Comparison of ENCODE assay signal across 17 cellular contexts in the genomic region with DNA sequence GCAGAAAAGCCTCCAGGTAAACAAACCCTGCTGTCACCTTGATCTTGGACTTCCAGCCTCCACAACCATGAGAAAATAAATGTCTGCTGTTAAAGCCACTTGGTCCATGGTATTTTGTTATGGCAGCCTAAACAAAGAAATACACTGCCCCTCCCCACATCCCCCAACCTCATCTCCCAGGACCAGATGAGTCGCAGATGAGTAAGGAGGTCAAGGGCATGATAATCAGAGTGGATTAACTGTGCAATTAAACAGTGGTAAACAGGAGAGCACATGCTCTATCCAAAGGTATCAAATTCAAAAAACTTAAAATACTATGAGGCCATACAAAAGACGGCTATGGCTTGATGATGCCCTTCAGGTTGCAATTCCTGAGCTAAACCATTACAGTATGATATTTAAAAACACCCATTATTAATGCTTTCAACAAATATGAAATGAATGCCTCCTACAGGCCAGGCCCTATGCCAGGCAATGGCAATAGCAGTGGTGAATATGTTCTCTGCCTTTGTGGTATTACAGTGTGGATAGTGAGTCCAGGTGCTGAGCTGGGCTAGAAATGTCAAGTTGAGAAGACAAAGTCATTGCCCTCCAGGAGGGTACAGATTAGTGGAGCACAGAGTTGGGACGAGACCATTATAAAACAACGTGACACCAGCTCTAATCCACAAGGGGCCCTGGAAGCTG.
DNase-seq lines count a peak whose midpoint lies in the region; ATAC-seq and TF ChIP-seq lines count a peak whose summit lies in the region.
"Had no signal": no experiment of that assay in that cellular context is flagged by ENCODE, and none has a peak within 500 bp of the region (broad histone marks: within the 10 kb centered on the region; RNA-seq: fewer than 3 reads in every experiment).

No MANE protein-coding gene starts in this region.

- DNase-seq in HL-60 (ENCODE audit: low read depth in 1 of 2, low spot score in 1 of 2) (no peak), left ventricle myocardium inferior (no peak)
- DNase-seq in activated T-cell treated with anti-CD3 and anti-CD28 coated beads, Interleukin-2, amount 50 U/mL, for 4 hours, result no peak
- DNase-seq: activated CD4-positive, alpha-beta T cell treated with anti-CD3 and anti-CD28 coated beads for 1 hour; activated naive CD4-positive, alpha-beta T cell; C1 segment of cervical spinal cord; DMS79 treated with DMSO at 0.1 percent for 48 hours; dorsolateral prefrontal cortex; heart right ventricle; MV-4-11; Right ventricle myocardium superior; substantia nigra; T-helper 17 cell had no signal

- H3K4me3 Mint-ChIP-seq in stimulated activated memory B cell treated with anti-CD40 and anti-IgM and Interleukin-4, amounts not matched to agents 10 μg/mL and 1 μg/mL and 100 μg/mL, for 72 hours, result no peak overlapping the region
- H3K4me3 Mint-ChIP-seq in activated T-cell treated with anti-CD3 and anti-CD28 coated beads, Interleukin-2, amount 50 U/mL, for 4 hours, result no peak overlapping the region
- H3K4me3 Mint-ChIP-seq: T-helper 17 cell had no signal

- peak overlapping the region; percentile 5 for H3K27ac Mint-ChIP-seq in stimulated activated memory B cell treated with anti-CD40 and anti-IgM and Interleukin-4, amounts not matched to agents 10 μg/mL and 1 μg/mL and 100 μg/mL, for 72 hours
- H3K27ac Mint-ChIP-seq: T-helper 17 cell had no signal

- H3K36me3 Mint-ChIP-seq in stimulated activated memory B cell treated with anti-CD40 and anti-IgM and Interleukin-4, amounts not matched to agents 10 μg/mL and 1 μg/mL and 100 μg/mL, for 72 hours, result peaks cover 13% of the 10 kb centered on the region
- no peaks in the 10 kb centered on the region for H3K36me3 Mint-ChIP-seq in activated T-cell treated with anti-CD3 and anti-CD28 coated beads, Interleukin-2, amount 50 U/mL, for 4 hours (ENCODE audit: insufficient read depth)

- ATAC-seq in stimulated activated memory B cell treated with anti-CD40 and anti-IgM and Interleukin-4, amounts not matched to agents 10 μg/mL and 1 μg/mL and 100 μg/mL, for 72 hours, result no peak
- no peak for ATAC-seq in activated T-cell treated with anti-CD3 and anti-CD28 coated beads, Interleukin-2, amount 50 U/mL, for 4 hours
- no peak for ATAC-seq in HG03457 (IDR thresholded peaks at IDR 0.05; ENCODE audit: unreplicated experiment)
- ATAC-seq: T-helper 17 cell had no signal

- peak overlapping the region; percentile 16 for H3K27ac ChIP-seq in HL-60 (replicated peaks)
- peak overlapping the region; percentile 88 for H3K27ac ChIP-seq in VCaP
- peak overlapping the region; percentile 79 to 86 for H3K27ac ChIP-seq in liver (ENCODE audit: low read depth in 1 of 2, low read length in 2 of 2)
- H3K27ac ChIP-seq in left ventricle myocardium inferior (replicated peaks), result no peak overlapping the region
- H3K27ac ChIP-seq: dorsolateral prefrontal cortex had no signal

- H3K36me3 ChIP-seq in liver (ENCODE audit: control insufficient read depth in 4 of 4, insufficient read depth in 3 of 4, low read depth in 1 of 4, low read length in 3 of 4), result peaks cover 0 to 4% (median 3%) of the 10 kb centered on the region in 4 donors
- H3K36me3 ChIP-seq in left ventricle myocardium inferior, result no peaks in the 10 kb centered on the region

- H3K4me1 ChIP-seq in liver (ENCODE audit: control insufficient read depth in 4 of 4, insufficient read depth in 4 of 4, low read length in 3 of 4) (peaks cover 6 to 48% (median 27%) of the 10 kb centered on the region in 4 donors), left ventricle myocardium inferior (no peaks in the 10 kb centered on the region)

- H3K9ac ChIP-seq in liver (ENCODE audit: low read depth in 1 of 2, low read length in 2 of 2), result no peak overlapping the region

- intact Hi-C loops in left ventricle myocardium inferior (cut with micrococcal nuclease), result no loop called here

- no peaks in the 10 kb centered on the region for H3K27me3 Mint-ChIP-seq in stimulated activated memory B cell treated with anti-CD40 and anti-IgM and Interleukin-4, amounts not matched to agents 10 μg/mL and 1 μg/mL and 100 μg/mL, for 72 hours
- H3K27me3 Mint-ChIP-seq in activated T-cell treated with anti-CD3 and anti-CD28 coated beads, Interleukin-2, amount 50 U/mL, for 4 hours (ENCODE audit: low read depth), result no peaks in the 10 kb centered on the region

- no peak for TF ChIP-seq CTCF in HL-60 (IDR thresholded peaks at IDR 0.05; ENCODE audit: insufficient read depth, low read length)
- no peak for TF ChIP-seq CTCF in VCaP (conservative IDR thresholded peaks at IDR 0.05)
- no peak for TF ChIP-seq CTCF in liver (IDR thresholded peaks at IDR 0.05; ENCODE audit: low read depth, low read length, missing input control)
- TF ChIP-seq CTCF in left ventricle myocardium inferior (IDR thresholded peaks at IDR 0.05; ENCODE audit: borderline replicate concordance), result no peak

- TF ChIP-seq RAD21 in liver (IDR thresholded peaks at IDR 0.05), result no peak

- H3K4me3 ChIP-seq in HL-60 (replicated peaks; ENCODE audit: insufficient read depth, low read length) (no peak overlapping the region), liver (ENCODE audit: low read depth in 1 of 3, low read length in 3 of 3) (no peak overlapping the region), left ventricle myocardium inferior (no peak overlapping the region)
- H3K4me3 ChIP-seq: dorsolateral prefrontal cortex, heart right ventricle had no signal

- WGBS in liver, result 73% methylated on average over 4 of the region's 4 CpGs

- H3K9me3 Mint-ChIP-seq in stimulated activated memory B cell treated with anti-CD40 and anti-IgM and Interleukin-4, amounts not matched to agents 10 μg/mL and 1 μg/mL and 100 μg/mL, for 72 hours, result no peaks in the 10 kb centered on the region
- no peaks in the 10 kb centered on the region for H3K9me3 Mint-ChIP-seq in activated T-cell treated with anti-CD3 and anti-CD28 coated beads, Interleukin-2, amount 50 U/mL, for 4 hours

- H3K9me3 ChIP-seq in liver (ENCODE audit: control insufficient read depth in 4 of 4, low read length in 3 of 4), result no peaks in the 10 kb centered on the region
- H3K9me3 ChIP-seq in left ventricle myocardium inferior (replicated peaks), result no peaks in the 10 kb centered on the region
- H3K9me3 ChIP-seq: heart right ventricle had no signal

- H3K4me1 Mint-ChIP-seq in stimulated activated memory B cell treated with anti-CD40 and anti-IgM and Interleukin-4, amounts not matched to agents 10 μg/mL and 1 μg/mL and 100 μg/mL, for 72 hours, result peaks cover 23% of the 10 kb centered on the region
- peaks cover 20% of the 10 kb centered on the region for H3K4me1 Mint-ChIP-seq in activated T-cell treated with anti-CD3 and anti-CD28 coated beads, Interleukin-2, amount 50 U/mL, for 4 hours (ENCODE audit: low read depth)

- H3K27me3 ChIP-seq in HL-60 (ENCODE audit: insufficient read depth, poor library complexity, severe bottlenecking) (no peaks in the 10 kb centered on the region), liver (ENCODE audit: control insufficient read depth in 4 of 4, insufficient read depth in 4 of 4, low read length in 3 of 4) (no peaks in the 10 kb centered on the region), left ventricle myocardium inferior (ENCODE audit: low read depth) (peaks cover 12% of the 10 kb centered on the region)
- H3K27me3 ChIP-seq: dorsolateral prefrontal cortex, heart right ventricle had no signal

TF ChIP-seq in liver, 16 proteins besides CTCF, POLR2A, EP300 and RAD21:
- TF ChIP-seq, protein P1, sequence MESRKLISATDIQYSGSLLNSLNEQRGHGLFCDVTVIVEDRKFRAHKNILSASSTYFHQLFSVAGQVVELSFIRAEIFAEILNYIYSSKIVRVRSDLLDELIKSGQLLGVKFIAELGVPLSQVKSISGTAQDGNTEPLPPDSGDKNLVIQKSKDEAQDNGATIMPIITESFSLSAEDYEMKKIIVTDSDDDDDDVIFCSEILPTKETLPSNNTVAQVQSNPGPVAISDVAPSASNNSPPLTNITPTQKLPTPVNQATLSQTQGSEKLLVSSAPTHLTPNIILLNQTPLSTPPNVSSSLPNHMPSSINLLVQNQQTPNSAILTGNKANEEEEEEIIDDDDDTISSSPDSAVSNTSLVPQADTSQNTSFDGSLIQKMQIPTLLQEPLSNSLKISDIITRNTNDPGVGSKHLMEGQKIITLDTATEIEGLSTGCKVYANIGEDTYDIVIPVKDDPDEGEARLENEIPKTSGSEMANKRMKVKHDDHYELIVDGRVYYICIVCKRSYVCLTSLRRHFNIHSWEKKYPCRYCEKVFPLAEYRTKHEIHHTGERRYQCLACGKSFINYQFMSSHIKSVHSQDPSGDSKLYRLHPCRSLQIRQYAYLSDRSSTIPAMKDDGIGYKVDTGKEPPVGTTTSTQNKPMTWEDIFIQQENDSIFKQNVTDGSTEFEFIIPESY (IDR thresholded peaks at IDR 0.05), result no peak
- TF ChIP-seq FOXA2 (IDR thresholded peaks at IDR 0.05) (no peak), MAX (IDR thresholded peaks at IDR 0.05) (no peak)
TF ChIP-seq in liver: peak in this region for 0.
